In genomic region chr1:172608098-172608601, GRCh38 we compare ENCODE assay signal across 25 cellular contexts. TPM values are rescaled to one million over a fixed set of nuclear protein-coding genes. Genes with fewer than 3 reads are reported as not detected.
"Had no signal": no experiment of that assay in that cellular context is flagged by ENCODE, and none has a peak within 500 bp of the region (broad histone marks: within the 10 kb centered on the region; RNA-seq: fewer than 3 reads in every experiment).

No MANE protein-coding gene starts in this region.

- H3K4me3 Mint-ChIP-seq: activated naive CD8-positive, alpha-beta T cell; central memory CD8-positive, alpha-beta T cell; nephron progenitor cell; type B pancreatic cell had no signal

- H3K4me1 ChIP-seq: esophagus muscularis mucosa, gastrocnemius medialis, vagina had no signal

- H3K27me3 Mint-ChIP-seq: activated naive CD8-positive, alpha-beta T cell; central memory CD8-positive, alpha-beta T cell; type B pancreatic cell had no signal

- H3K27ac ChIP-seq: adrenal gland, esophagus muscularis mucosa, gastrocnemius medialis, pancreas, thoracic aorta, vagina, VCaP had no signal

- H3K4me3 ChIP-seq: adrenal gland, esophagus muscularis mucosa, gastrocnemius medialis, mucosa of descending colon, pancreas, thoracic aorta, vagina had no signal

- DNase-seq: activated CD4-positive, alpha-beta T cell treated with anti-CD3 and anti-CD28 coated beads, Interleukin-2, amount 50 U/mL, for 1 hour; activated CD4-positive, CD25-positive, alpha-beta regulatory T cell treated with anti-CD3 and anti-CD28 coated beads, Interleukin-2, amount 50 U/mL, for 72 hours; activated gamma-delta T cell treated with Interleukin-2 at 50 U/mL for 16 hours; activated T-cell treated with anti-CD3 and anti-CD28 coated beads, Interleukin-2, amount 50 U/mL, for 1 hour; adrenal gland; effector memory CD4-positive, alpha-beta T cell; gastrocnemius medialis; hypothalamus; mucosa of descending colon; nephron progenitor cell; pancreas; right cardiac atrium; stimulated activated CD4-positive, alpha-beta T cell treated with anti-CD3 and anti-CD28 coated beads, Interleukin-4, amount 100 ng/mL, for 24 hours; stimulated activated naive CD4-positive, alpha-beta T cell treated with Interleukin-2 at 50 U/mL for 16 hours had no signal

- H3K27ac Mint-ChIP-seq: activated naive CD8-positive, alpha-beta T cell; nephron progenitor cell; type B pancreatic cell had no signal

- H3K9me3 Mint-ChIP-seq: central memory CD8-positive, alpha-beta T cell; type B pancreatic cell had no signal

- H3K9me3 ChIP-seq: esophagus muscularis mucosa, gastrocnemius medialis, mucosa of descending colon, pancreas, thoracic aorta, vagina had no signal

- FAIRE-seq: astrocyte, colon had no signal

- ATAC-seq: gastrocnemius medialis, mucosa of descending colon, pancreas, right cardiac atrium had no signal

- H3K27me3 ChIP-seq: adrenal gland, esophagus muscularis mucosa, gastrocnemius medialis, pancreas, vagina had no signal

RNA-seq across cellular contexts. Expression of gene FASLG, which starts 50.8 kb away (rescaled TPM):
- total RNA-seq: astrocyte, dermis microvascular lymphatic vessel endothelial cell, gastrocnemius medialis, pulmonary artery endothelial cell, thoracic aorta, vagina had no signal
